ENCODE assay signal across 9 cellular contexts in genomic region chr15:57323806-57324589, GRCh38. TPM values are rescaled to one million over a fixed set of nuclear protein-coding genes. Genes with fewer than 3 reads are reported as not detected.
DNase-seq lines count a peak whose midpoint lies in the region; ATAC-seq and TF ChIP-seq lines count a peak whose summit lies in the region.
"Had no signal": no experiment of that assay in that cellular context is flagged by ENCODE, and none has a peak within 500 bp of the region (broad histone marks: within the 10 kb centered on the region; RNA-seq: fewer than 3 reads in every experiment).

No MANE protein-coding gene starts in this region.

- H3K9ac ChIP-seq in neural progenitor cell, result no peak overlapping the region
- no peak overlapping the region for H3K9ac ChIP-seq in trophoblast cell (ENCODE audit: low read length)
- H3K9ac ChIP-seq: parathyroid adenoma had no signal

- H3K79me2 ChIP-seq in neural progenitor cell (ENCODE audit: low read depth), result no peaks in the 10 kb centered on the region
- no peaks in the 10 kb centered on the region for H3K79me2 ChIP-seq in trophoblast cell (ENCODE audit: control insufficient read depth, insufficient read depth, low read length, poor library complexity)
- H3K79me2 ChIP-seq: parathyroid adenoma had no signal

- H3K14ac ChIP-seq in trophoblast cell (ENCODE audit: low read length), result no peak overlapping the region

- H3K4me1 Mint-ChIP-seq in activated CD8-positive, alpha-beta memory T cell treated with anti-CD3 and anti-CD28 coated beads, Interleukin-2, amount 10 ng/mL, durations not matched to agents 7 days and 5 days, result peaks cover 2% of the 10 kb centered on the region
- H3K4me1 Mint-ChIP-seq in MCF 10A (ENCODE audit: insufficient read depth, unreplicated experiment) (peaks cover 4% of the 10 kb centered on the region), neural progenitor cell (peaks cover 40% of the 10 kb centered on the region)

- H3K4ac ChIP-seq in trophoblast cell (ENCODE audit: low read depth, low read length), result no peak overlapping the region

- DNase-seq in activated CD8-positive, alpha-beta memory T cell treated with anti-CD3 and anti-CD28 coated beads, Interleukin-2, amount 10 ng/mL, durations not matched to agents 7 days and 5 days, result no peak
- no peak for DNase-seq in activated CD8-positive, alpha-beta memory T cell treated with anti-CD3 and anti-CD28 coated beads, Interleukin-2, amount 50 U/mL, for 48 hours
- DNase-seq in NCI-H510A (lab: John Stamatoyannopoulos, UW) (peak; percentile 56), MCF 10A (ENCODE audit: unreplicated experiment) (peak; percentile 71), neural progenitor cell (ENCODE audit: low spot score) (peak; percentile 57), substantia nigra (lab: John Stamatoyannopoulos, UW) (no peak), middle frontal gyrus (ENCODE audit: extremely low spot score, low spot score) (no peak), trophoblast cell (no peak)

- intact Hi-C loops in MCF 10A (cut with micrococcal nuclease), result no loop called here

- no peak overlapping the region for H3K18ac ChIP-seq in trophoblast cell (ENCODE audit: low read length)

- no peak overlapping the region for H3K27ac ChIP-seq in neural progenitor cell
- H3K27ac ChIP-seq in substantia nigra (ENCODE audit: low read depth, low read length, poor library complexity, severe bottlenecking), result no peak overlapping the region
- no peak overlapping the region for H3K27ac ChIP-seq in trophoblast cell (ENCODE audit: low read depth, low read length)
- H3K27ac ChIP-seq: parathyroid adenoma had no signal

- no peak overlapping the region for H2BK120ac ChIP-seq in trophoblast cell (ENCODE audit: insufficient read depth, low read length, poor library complexity)

- no peaks in the 10 kb centered on the region for H4K20me1 ChIP-seq in neural progenitor cell (ENCODE audit: low read depth)

- peaks cover 18% of the 10 kb centered on the region for H3K4me1 ChIP-seq in neural progenitor cell
- peaks cover 3 to 5% of the 10 kb centered on the region in 2 experiments for H3K4me1 ChIP-seq in trophoblast cell (ENCODE audit: control insufficient read depth in 1 of 2, insufficient read depth in 2 of 2, low read length in 2 of 2)
- H3K4me1 ChIP-seq: parathyroid adenoma had no signal

- H3K9me3 ChIP-seq in neural progenitor cell (ENCODE audit: low read depth), result no peaks in the 10 kb centered on the region
- peaks cover 4% of the 10 kb centered on the region for H3K9me3 ChIP-seq in trophoblast cell (ENCODE audit: insufficient read depth, low read depth, low read length)

- no peak overlapping the region for H4K8ac ChIP-seq in trophoblast cell (ENCODE audit: low read depth, low read length)

- H2AK5ac ChIP-seq in trophoblast cell (ENCODE audit: low read length), result no peak overlapping the region

- no peak overlapping the region for H3K27ac Mint-ChIP-seq in activated CD8-positive, alpha-beta memory T cell treated with anti-CD3 and anti-CD28 coated beads, Interleukin-2, amount 10 ng/mL, durations not matched to agents 7 days and 5 days
- H3K27ac Mint-ChIP-seq in MCF 10A (ENCODE audit: low read depth, unreplicated experiment) (no peak overlapping the region), neural progenitor cell (peak overlapping the region; percentile 37)

- peaks cover 12% of the 10 kb centered on the region for H3K27me3 Mint-ChIP-seq in activated CD8-positive, alpha-beta memory T cell treated with anti-CD3 and anti-CD28 coated beads, Interleukin-2, amount 10 ng/mL, durations not matched to agents 7 days and 5 days
- H3K27me3 Mint-ChIP-seq in MCF 10A (ENCODE audit: insufficient read depth, unreplicated experiment) (peaks cover 12% of the 10 kb centered on the region), neural progenitor cell (ENCODE audit: insufficient read depth, low read depth) (peaks cover 2% of the 10 kb centered on the region)

- H3K36me3 ChIP-seq in neural progenitor cell, result no peaks in the 10 kb centered on the region
- H3K36me3 ChIP-seq in trophoblast cell (ENCODE audit: control insufficient read depth in 1 of 2, insufficient read depth in 2 of 2, low read length in 2 of 2), result no peaks in the 10 kb centered on the region

- H3K36me3 Mint-ChIP-seq in activated CD8-positive, alpha-beta memory T cell treated with anti-CD3 and anti-CD28 coated beads, Interleukin-2, amount 10 ng/mL, durations not matched to agents 7 days and 5 days, result no peaks in the 10 kb centered on the region
- peaks cover 6% of the 10 kb centered on the region for H3K36me3 Mint-ChIP-seq in MCF 10A (ENCODE audit: insufficient read depth, unreplicated experiment)
- H3K36me3 Mint-ChIP-seq in neural progenitor cell, result no peaks in the 10 kb centered on the region

- H2BK5ac ChIP-seq in trophoblast cell (ENCODE audit: low read depth, low read length, poor library complexity), result no peak overlapping the region

- peak; percentile 30 for ATAC-seq in activated CD8-positive, alpha-beta memory T cell treated with anti-CD3 and anti-CD28 coated beads, Interleukin-2, amount 10 ng/mL, durations not matched to agents 7 days and 5 days

- no peaks in the 10 kb centered on the region for H3K79me1 ChIP-seq in trophoblast cell (ENCODE audit: low read length)

- no peak overlapping the region for H3K4me2 ChIP-seq in neural progenitor cell
- H3K4me2 ChIP-seq in trophoblast cell (ENCODE audit: low read length), result no peak overlapping the region

- no CpG with 5 or more reads among the region's 6 CpGs for WGBS in trophoblast cell (ENCODE audit: extremely low coverage, insufficient coverage, insufficient read length)

- POLR2A ChIA-PET in MCF 10A (lab: Yijun Ruan, JAX), result no interaction called here

- BruUV-seq in MCF 10A (replicated peaks; lab: Mats Ljungman, UMichigan), result no TSS peak

- H3K23ac ChIP-seq in trophoblast cell (ENCODE audit: low read length), result no peak overlapping the region

- H3K4me3 Mint-ChIP-seq in activated CD8-positive, alpha-beta memory T cell treated with anti-CD3 and anti-CD28 coated beads, Interleukin-2, amount 10 ng/mL, durations not matched to agents 7 days and 5 days, result no peak overlapping the region
- H3K4me3 Mint-ChIP-seq in MCF 10A (ENCODE audit: unreplicated experiment) (no peak overlapping the region), neural progenitor cell (peak overlapping the region; percentile 44)

- H3K9me3 Mint-ChIP-seq in activated CD8-positive, alpha-beta memory T cell treated with anti-CD3 and anti-CD28 coated beads, Interleukin-2, amount 10 ng/mL, durations not matched to agents 7 days and 5 days (ENCODE audit: low read depth), result no peaks in the 10 kb centered on the region
- H3K9me3 Mint-ChIP-seq in MCF 10A (ENCODE audit: unreplicated experiment) (no peaks in the 10 kb centered on the region), neural progenitor cell (peaks cover 2% of the 10 kb centered on the region)

- no peak overlapping the region for H4K91ac ChIP-seq in trophoblast cell (ENCODE audit: low read depth, low read length)

- H3K27me3 ChIP-seq in neural progenitor cell (no peaks in the 10 kb centered on the region), trophoblast cell (ENCODE audit: insufficient read depth, low read length) (no peaks in the 10 kb centered on the region)

- H2BK12ac ChIP-seq in trophoblast cell (ENCODE audit: low read length), result no peak overlapping the region

- CTCF ChIA-PET in activated CD8-positive, alpha-beta memory T cell treated with anti-CD3 and anti-CD28 coated beads, Interleukin-2, amount 10 ng/mL, durations not matched to agents 7 days and 5 days (lab: Charles Lee), result no interaction called here
- CTCF ChIA-PET in MCF 10A (lab: Yijun Ruan, JAX), result interaction anchor here (0.6 to 1.2 kb wide), 3 partner anchors 11 to 1076 kb away, joined by 3 to 5 read pairs (median 3); no protein-coding TSS in a partner anchor

- no peak for TF ChIP-seq CTCF in MCF 10A (IDR thresholded peaks at IDR 0.05; ENCODE audit: unreplicated experiment)
- no peak for TF ChIP-seq CTCF in neural progenitor cell (IDR thresholded peaks at IDR 0.05)

- peaks cover 5% of the 10 kb centered on the region for H3F3A ChIP-seq in neural progenitor cell (ENCODE audit: low read depth)

- no peak overlapping the region for H3K4me3 ChIP-seq in neural progenitor cell
- H3K4me3 ChIP-seq in trophoblast cell (ENCODE audit: low read depth, low read length), result no peak overlapping the region

- no peak overlapping the region for H4K12ac ChIP-seq in trophoblast cell (ENCODE audit: low read depth, low read length)

- H2AFZ ChIP-seq in neural progenitor cell (replicated peaks) (no peak overlapping the region), trophoblast cell (ENCODE audit: insufficient read depth, low read length, poor library complexity) (no peak overlapping the region)
- H2AFZ ChIP-seq: parathyroid adenoma had no signal

RNA-seq across cellular contexts. Expression of gene CGNL1, which starts 52.3 kb away (rescaled TPM):
- not detected for total RNA-seq in activated CD8-positive, alpha-beta memory T cell treated with anti-CD3 and anti-CD28 coated beads, Interleukin-2, amount 10 ng/mL, durations not matched to agents 7 days and 5 days
- total RNA-seq in MCF 10A (2022) (0.05 TPM in 1 of 2 replicates, not detected in the other), neural progenitor cell (ENCODE audit: low replicate concordance) (3.0 and 4.0 TPM in 2 replicates)
- 9.6 and 10.1 TPM in 2 replicates for polyA plus RNA-seq in trophoblast cell (2013)

Comparison
In these comparisons a context has a peak if more than half of its experiments do, and no peak if none do; other contexts are left out.
1. DNase-seq: peak in NCI-H510A (single experiment), MCF 10A (single experiment) and neural progenitor cell (single experiment); none in activated CD8-positive, alpha-beta memory T cell treated with anti-CD3 and anti-CD28 coated beads, Interleukin-2, amount 10 ng/mL, durations not matched to agents 7 days and 5 days (single experiment), activated CD8-positive, alpha-beta memory T cell treated with anti-CD3 and anti-CD28 coated beads, Interleukin-2, amount 50 U/mL, for 48 hours (single experiment), substantia nigra (0 of 49), middle frontal gyrus (single experiment) and trophoblast cell (0 of 2).